ENCODE assay signal across 1 cellular context in the genomic region with DNA sequence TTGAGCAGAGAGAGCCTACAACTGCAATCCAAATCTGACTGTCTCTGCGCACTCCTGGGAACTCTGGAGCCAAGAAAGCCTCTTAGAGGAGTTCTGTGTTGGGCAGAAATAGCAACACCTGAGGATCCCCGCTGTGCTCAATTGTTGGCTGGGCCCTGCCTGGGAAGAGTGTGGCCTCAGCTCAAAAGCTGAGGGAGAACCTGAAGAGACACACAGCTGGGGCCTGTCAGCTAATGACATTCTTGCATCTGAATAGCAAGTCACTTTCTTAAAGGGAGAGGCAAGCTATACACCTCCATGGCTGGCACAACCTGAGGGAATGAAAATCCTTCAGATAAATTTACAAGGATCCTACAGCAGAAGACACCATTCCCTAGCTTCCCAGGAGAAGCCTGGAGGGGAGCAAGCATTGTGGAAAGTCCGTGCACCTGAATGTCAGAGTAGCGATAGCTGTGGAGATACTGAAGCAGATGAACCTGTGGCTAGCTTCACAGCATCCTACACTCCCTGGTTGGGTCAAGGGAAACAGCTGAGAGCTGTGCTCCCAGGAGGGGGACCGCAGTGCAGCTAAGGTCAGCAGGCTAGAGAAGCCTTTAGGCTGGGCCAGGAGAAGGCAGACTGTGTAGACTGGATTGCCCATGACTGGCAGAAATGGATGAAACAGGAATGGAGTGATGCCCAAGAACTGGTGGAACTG.
TF ChIP-seq lines count a peak whose summit lies in the region.

No MANE protein-coding gene starts in this region.

TF ChIP-seq in HepG2, 621 proteins besides CTCF, POLR2A, EP300 and RAD21 (continued from another document):
- TF ChIP-seq ZBTB42 (CRISPR knock-in tag; IDR thresholded peaks at IDR 0.05) = no peak
- TF ChIP-seq ZSCAN21 (CRISPR knock-in tag; IDR thresholded peaks at IDR 0.05; ENCODE audit: borderline replicate concordance) = no peak
- TF ChIP-seq ZNF225 (CRISPR knock-in tag; IDR thresholded peaks at IDR 0.05) = no peak
